ENCODE assay signal across 1 cellular context in the genomic region with DNA sequence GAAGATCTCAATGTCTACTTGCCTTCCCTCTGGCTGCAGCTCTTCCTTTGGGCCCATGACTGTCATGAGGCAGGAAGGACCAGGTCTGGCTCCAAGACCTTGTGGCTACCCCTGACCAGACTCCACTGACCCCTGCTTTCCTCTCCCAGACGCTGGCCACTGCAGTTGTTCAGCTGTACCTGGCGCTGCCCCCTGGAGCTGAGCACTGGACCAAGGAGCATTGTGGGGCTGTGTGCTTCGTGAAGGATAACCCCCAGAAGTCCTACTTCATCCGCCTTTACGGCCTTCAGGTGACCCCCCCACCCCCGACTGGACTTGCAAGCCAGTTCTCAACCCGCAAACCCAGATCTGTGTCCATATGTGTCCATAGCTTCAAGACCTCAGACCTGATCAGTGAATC.
TF ChIP-seq lines count a peak whose summit lies in the region.

No MANE protein-coding gene starts in this region.

TF ChIP-seq in GM12878, 131 proteins besides CTCF, POLR2A, EP300 and RAD21:
- TF ChIP-seq, protein P1, sequence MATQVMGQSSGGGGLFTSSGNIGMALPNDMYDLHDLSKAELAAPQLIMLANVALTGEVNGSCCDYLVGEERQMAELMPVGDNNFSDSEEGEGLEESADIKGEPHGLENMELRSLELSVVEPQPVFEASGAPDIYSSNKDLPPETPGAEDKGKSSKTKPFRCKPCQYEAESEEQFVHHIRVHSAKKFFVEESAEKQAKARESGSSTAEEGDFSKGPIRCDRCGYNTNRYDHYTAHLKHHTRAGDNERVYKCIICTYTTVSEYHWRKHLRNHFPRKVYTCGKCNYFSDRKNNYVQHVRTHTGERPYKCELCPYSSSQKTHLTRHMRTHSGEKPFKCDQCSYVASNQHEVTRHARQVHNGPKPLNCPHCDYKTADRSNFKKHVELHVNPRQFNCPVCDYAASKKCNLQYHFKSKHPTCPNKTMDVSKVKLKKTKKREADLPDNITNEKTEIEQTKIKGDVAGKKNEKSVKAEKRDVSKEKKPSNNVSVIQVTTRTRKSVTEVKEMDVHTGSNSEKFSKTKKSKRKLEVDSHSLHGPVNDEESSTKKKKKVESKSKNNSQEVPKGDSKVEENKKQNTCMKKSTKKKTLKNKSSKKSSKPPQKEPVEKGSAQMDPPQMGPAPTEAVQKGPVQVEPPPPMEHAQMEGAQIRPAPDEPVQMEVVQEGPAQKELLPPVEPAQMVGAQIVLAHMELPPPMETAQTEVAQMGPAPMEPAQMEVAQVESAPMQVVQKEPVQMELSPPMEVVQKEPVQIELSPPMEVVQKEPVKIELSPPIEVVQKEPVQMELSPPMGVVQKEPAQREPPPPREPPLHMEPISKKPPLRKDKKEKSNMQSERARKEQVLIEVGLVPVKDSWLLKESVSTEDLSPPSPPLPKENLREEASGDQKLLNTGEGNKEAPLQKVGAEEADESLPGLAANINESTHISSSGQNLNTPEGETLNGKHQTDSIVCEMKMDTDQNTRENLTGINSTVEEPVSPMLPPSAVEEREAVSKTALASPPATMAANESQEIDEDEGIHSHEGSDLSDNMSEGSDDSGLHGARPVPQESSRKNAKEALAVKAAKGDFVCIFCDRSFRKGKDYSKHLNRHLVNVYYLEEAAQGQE (IDR thresholded peaks at IDR 0.05; ENCODE audit: low read depth, low read length): no peak
- TF ChIP-seq, protein P2, sequence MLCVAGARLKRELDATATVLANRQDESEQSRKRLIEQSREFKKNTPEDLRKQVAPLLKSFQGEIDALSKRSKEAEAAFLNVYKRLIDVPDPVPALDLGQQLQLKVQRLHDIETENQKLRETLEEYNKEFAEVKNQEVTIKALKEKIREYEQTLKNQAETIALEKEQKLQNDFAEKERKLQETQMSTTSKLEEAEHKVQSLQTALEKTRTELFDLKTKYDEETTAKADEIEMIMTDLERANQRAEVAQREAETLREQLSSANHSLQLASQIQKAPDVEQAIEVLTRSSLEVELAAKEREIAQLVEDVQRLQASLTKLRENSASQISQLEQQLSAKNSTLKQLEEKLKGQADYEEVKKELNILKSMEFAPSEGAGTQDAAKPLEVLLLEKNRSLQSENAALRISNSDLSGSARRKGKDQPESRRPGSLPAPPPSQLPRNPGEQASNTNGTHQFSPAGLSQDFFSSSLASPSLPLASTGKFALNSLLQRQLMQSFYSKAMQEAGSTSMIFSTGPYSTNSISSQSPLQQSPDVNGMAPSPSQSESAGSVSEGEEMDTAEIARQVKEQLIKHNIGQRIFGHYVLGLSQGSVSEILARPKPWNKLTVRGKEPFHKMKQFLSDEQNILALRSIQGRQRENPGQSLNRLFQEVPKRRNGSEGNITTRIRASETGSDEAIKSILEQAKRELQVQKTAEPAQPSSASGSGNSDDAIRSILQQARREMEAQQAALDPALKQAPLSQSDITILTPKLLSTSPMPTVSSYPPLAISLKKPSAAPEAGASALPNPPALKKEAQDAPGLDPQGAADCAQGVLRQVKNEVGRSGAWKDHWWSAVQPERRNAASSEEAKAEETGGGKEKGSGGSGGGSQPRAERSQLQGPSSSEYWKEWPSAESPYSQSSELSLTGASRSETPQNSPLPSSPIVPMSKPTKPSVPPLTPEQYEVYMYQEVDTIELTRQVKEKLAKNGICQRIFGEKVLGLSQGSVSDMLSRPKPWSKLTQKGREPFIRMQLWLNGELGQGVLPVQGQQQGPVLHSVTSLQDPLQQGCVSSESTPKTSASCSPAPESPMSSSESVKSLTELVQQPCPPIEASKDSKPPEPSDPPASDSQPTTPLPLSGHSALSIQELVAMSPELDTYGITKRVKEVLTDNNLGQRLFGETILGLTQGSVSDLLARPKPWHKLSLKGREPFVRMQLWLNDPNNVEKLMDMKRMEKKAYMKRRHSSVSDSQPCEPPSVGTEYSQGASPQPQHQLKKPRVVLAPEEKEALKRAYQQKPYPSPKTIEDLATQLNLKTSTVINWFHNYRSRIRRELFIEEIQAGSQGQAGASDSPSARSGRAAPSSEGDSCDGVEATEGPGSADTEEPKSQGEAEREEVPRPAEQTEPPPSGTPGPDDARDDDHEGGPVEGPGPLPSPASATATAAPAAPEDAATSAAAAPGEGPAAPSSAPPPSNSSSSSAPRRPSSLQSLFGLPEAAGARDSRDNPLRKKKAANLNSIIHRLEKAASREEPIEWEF (IDR thresholded peaks at IDR 0.05; ENCODE audit: insufficient replicate concordance, low read depth, low read length): no peak
- TF ChIP-seq STAT3 (IDR thresholded peaks at IDR 0.05; ENCODE audit: low read depth, low read length): no peak
- TF ChIP-seq, protein P3, sequence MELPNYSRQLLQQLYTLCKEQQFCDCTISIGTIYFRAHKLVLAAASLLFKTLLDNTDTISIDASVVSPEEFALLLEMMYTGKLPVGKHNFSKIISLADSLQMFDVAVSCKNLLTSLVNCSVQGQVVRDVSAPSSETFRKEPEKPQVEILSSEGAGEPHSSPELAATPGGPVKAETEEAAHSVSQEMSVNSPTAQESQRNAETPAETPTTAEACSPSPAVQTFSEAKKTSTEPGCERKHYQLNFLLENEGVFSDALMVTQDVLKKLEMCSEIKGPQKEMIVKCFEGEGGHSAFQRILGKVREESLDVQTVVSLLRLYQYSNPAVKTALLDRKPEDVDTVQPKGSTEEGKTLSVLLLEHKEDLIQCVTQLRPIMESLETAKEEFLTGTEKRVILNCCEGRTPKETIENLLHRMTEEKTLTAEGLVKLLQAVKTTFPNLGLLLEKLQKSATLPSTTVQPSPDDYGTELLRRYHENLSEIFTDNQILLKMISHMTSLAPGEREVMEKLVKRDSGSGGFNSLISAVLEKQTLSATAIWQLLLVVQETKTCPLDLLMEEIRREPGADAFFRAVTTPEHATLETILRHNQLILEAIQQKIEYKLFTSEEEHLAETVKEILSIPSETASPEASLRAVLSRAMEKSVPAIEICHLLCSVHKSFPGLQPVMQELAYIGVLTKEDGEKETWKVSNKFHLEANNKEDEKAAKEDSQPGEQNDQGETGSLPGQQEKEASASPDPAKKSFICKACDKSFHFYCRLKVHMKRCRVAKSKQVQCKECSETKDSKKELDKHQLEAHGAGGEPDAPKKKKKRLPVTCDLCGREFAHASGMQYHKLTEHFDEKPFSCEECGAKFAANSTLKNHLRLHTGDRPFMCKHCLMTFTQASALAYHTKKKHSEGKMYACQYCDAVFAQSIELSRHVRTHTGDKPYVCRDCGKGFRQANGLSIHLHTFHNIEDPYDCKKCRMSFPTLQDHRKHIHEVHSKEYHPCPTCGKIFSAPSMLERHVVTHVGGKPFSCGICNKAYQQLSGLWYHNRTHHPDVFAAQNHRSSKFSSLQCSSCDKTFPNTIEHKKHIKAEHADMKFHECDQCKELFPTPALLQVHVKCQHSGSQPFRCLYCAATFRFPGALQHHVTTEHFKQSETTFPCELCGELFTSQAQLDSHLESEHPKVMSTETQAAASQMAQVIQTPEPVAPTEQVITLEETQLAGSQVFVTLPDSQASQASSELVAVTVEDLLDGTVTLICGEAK (IDR thresholded peaks at IDR 0.05; ENCODE audit: borderline replicate concordance): no peak
- no peak for TF ChIP-seq MTA3 (IDR thresholded peaks at IDR 0.05; ENCODE audit: borderline replicate concordance, low read length)
- TF ChIP-seq SREBF2 (IDR thresholded peaks at IDR 0.05; ENCODE audit: low read length): no peak
- TF ChIP-seq, protein P4, sequence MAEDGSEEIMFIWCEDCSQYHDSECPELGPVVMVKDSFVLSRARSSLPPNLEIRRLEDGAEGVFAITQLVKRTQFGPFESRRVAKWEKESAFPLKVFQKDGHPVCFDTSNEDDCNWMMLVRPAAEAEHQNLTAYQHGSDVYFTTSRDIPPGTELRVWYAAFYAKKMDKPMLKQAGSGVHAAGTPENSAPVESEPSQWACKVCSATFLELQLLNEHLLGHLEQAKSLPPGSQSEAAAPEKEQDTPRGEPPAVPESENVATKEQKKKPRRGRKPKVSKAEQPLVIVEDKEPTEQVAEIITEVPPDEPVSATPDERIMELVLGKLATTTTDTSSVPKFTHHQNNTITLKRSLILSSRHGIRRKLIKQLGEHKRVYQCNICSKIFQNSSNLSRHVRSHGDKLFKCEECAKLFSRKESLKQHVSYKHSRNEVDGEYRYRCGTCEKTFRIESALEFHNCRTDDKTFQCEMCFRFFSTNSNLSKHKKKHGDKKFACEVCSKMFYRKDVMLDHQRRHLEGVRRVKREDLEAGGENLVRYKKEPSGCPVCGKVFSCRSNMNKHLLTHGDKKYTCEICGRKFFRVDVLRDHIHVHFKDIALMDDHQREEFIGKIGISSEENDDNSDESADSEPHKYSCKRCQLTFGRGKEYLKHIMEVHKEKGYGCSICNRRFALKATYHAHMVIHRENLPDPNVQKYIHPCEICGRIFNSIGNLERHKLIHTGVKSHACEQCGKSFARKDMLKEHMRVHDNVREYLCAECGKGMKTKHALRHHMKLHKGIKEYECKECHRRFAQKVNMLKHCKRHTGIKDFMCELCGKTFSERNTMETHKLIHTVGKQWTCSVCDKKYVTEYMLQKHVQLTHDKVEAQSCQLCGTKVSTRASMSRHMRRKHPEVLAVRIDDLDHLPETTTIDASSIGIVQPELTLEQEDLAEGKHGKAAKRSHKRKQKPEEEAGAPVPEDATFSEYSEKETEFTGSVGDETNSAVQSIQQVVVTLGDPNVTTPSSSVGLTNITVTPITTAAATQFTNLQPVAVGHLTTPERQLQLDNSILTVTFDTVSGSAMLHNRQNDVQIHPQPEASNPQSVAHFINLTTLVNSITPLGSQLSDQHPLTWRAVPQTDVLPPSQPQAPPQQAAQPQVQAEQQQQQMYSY (CRISPR knock-in tag; IDR thresholded peaks at IDR 0.05): no peak
TF ChIP-seq in GM12878: peak in this region for 0.
